In the genomic region with DNA sequence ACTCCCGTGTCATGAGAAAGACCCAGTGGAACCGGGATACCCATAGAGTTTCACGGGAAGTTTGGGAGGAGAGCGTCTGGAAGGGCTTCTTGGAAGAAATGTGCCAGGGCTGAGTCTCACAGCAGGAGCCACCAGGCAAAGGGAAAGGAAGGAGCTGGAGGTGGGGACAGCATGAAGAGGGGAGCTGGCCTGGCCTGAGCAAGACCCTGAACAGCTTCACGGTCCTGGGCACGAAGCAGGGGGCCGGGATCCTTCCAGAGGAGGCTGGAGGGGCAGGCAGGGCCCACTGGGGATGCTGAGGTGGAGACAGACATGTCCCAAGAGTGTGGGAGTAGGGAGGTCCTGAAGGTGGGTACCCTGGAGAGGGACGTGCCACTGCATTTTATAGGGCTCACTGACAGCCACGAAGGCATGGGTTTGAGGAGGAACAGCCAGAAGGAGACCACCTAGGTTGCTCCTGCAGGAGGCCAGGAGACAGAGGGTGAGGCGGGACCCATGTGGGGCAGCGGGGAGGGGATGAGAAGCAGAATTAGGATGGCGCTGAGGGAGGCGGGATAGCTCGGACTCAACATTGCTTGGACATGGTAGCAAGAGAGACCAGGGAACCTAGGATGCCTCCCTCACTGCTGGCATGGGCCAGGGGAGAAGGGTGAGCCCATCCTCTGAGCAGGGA, we compare ENCODE assay signal across 19 cellular contexts.
A peak's percentile ranks its signal among the peaks of the same experiment; 100 is the strongest.
DNase-seq lines count a peak whose midpoint lies in the region; ATAC-seq and TF ChIP-seq lines count a peak whose summit lies in the region.
"Had no signal": no experiment of that assay in that cellular context is flagged by ENCODE, and none has a peak within 500 bp of the region (broad histone marks: within the 10 kb centered on the region; RNA-seq: fewer than 3 reads in every experiment).

No MANE protein-coding gene starts in this region.

- H2BK15ac ChIP-seq in IMR-90 (ENCODE audit: low read depth, low read length) (no peak overlapping the region), neuronal stem cell (ENCODE audit: low read length) (peak overlapping the region; percentile 33)

- ATAC-seq in IMR-90 (ENCODE audit: low read depth) (no peak), GM18868 (IDR thresholded peaks at IDR 0.05; ENCODE audit: unreplicated experiment) (no peak)
- ATAC-seq in activated naive CD4-positive, alpha-beta T cell treated with anti-CD3 and anti-CD28 coated beads, Interleukin-2, amount 50 U/mL, for 72 hours = no peak
- ATAC-seq: body of pancreas; CD8-positive, alpha-beta T cell; SK-N-SH treated with all-trans-retinoic acid at 6 μM for 48 hours had no signal

- H3K4ac ChIP-seq in IMR-90 (ENCODE audit: low read depth, low read length) (no peak overlapping the region), neuronal stem cell (ENCODE audit: low read length) (no peak overlapping the region)

- no peak overlapping the region for H2BK12ac ChIP-seq in neuronal stem cell (ENCODE audit: low read length)

- no peak overlapping the region for H3K4me3 Mint-ChIP-seq in activated CD4-positive, alpha-beta T cell treated with anti-CD3 and anti-CD28 coated beads, Interleukin-2, amount 10 ng/mL, durations not matched to agents 7 days and 5 days
- H3K4me3 Mint-ChIP-seq: CD8-positive, alpha-beta T cell had no signal

- no peak overlapping the region for H2AK5ac ChIP-seq in IMR-90 (ENCODE audit: low read depth, low read length)
- no peak overlapping the region for H2AK5ac ChIP-seq in neuronal stem cell (ENCODE audit: low read depth, low read length)

- intact Hi-C loops in IMR-90 (cut with micrococcal nuclease) = loop anchor here (10.0 kb wide), 1 partner anchor 171 kb away; a partner anchor contains a TSS

- H3K79me1 ChIP-seq in IMR-90 (ENCODE audit: low read depth in 1 of 2, low read length in 2 of 2) (no peaks in the 10 kb centered on the region), neuronal stem cell (ENCODE audit: low read depth, low read length) (no peaks in the 10 kb centered on the region)

- no peak overlapping the region for H2AK9ac ChIP-seq in IMR-90 (replicated peaks; ENCODE audit: low read depth, low read length, poor library complexity)

- H2BK120ac ChIP-seq in IMR-90 (ENCODE audit: low read depth, low read length) (no peak overlapping the region), neuronal stem cell (ENCODE audit: low read depth, low read length) (no peak overlapping the region)

- H3K27me3 ChIP-seq in IMR-90 (ENCODE audit: control insufficient read depth, insufficient read depth, low read length) (peaks cover 6% of the 10 kb centered on the region; the same call in 1 of the 2 replicates), neuronal stem cell (ENCODE audit: control insufficient read depth in 3 of 3, insufficient read depth in 3 of 3, low read depth in 1 of 3, low read length in 3 of 3) (no peaks in the 10 kb centered on the region)
- H3K27me3 ChIP-seq: body of pancreas, tibial nerve had no signal

- H3K27ac Mint-ChIP-seq in activated CD4-positive, alpha-beta T cell treated with anti-CD3 and anti-CD28 coated beads, Interleukin-2, amount 10 ng/mL, durations not matched to agents 7 days and 5 days = peak overlapping the region; percentile 89
- peak overlapping the region; percentile 46 to 93 for H3K27ac Mint-ChIP-seq in activated naive CD4-positive, alpha-beta T cell treated with anti-CD3 and anti-CD28 coated beads, Interleukin-2, amount 50 U/mL, for 72 hours
- H3K27ac Mint-ChIP-seq: CD8-positive, alpha-beta T cell had no signal

- H3K9me1 ChIP-seq in IMR-90 (ENCODE audit: insufficient read depth, low read length) = no peaks in the 10 kb centered on the region

- H3K9me3 ChIP-seq in IMR-90 (ENCODE audit: control insufficient read depth, insufficient read depth, low read length) (peaks cover 6% of the 10 kb centered on the region; the same call in 1 of the 2 replicates), neuronal stem cell (replicated peaks in 1 of 2; ENCODE audit: control insufficient read depth in 2 of 2, insufficient read depth in 1 of 2, low read depth in 1 of 2, low read length in 2 of 2) (peaks cover 11 to 20% of the 10 kb centered on the region in 2 donors)

- H3K4me1 ChIP-seq in IMR-90 (ENCODE audit: control insufficient read depth, insufficient read depth, low read length) (peaks cover 3% of the 10 kb centered on the region), neuronal stem cell (ENCODE audit: control insufficient read depth in 2 of 2, insufficient read depth in 1 of 2, low read depth in 1 of 2, low read length in 2 of 2) (peaks cover 0 to 11% of the 10 kb centered on the region in 2 donors)

- H4K20me1 ChIP-seq in IMR-90 (ENCODE audit: insufficient read depth, low read length) = no peaks in the 10 kb centered on the region; the same call in 1 of the 2 replicates

- H3K4me1 Mint-ChIP-seq in activated CD4-positive, alpha-beta T cell treated with anti-CD3 and anti-CD28 coated beads, Interleukin-2, amount 10 ng/mL, durations not matched to agents 7 days and 5 days = peaks cover 48% of the 10 kb centered on the region

- H3K56ac ChIP-seq in IMR-90 (ENCODE audit: extremely low read depth, insufficient read depth, low read length) = no peak overlapping the region

- no peak for DNase-seq in activated CD4-positive, alpha-beta T cell treated with anti-CD3 and anti-CD28 coated beads, Interleukin-2, amount 10 ng/mL, durations not matched to agents 7 days and 5 days
- DNase-seq in activated CD4-positive, alpha-beta T cell treated with anti-CD3 and anti-CD28 coated beads for 48 hours = no peak
- no peak for DNase-seq in IMR-90
- no peak for DNase-seq in activated naive CD4-positive, alpha-beta T cell treated with anti-CD3 and anti-CD28 coated beads, Interleukin-2, amount 50 U/mL, for 72 hours (ENCODE audit: low spot score in 2 of 2)
- no peak for DNase-seq in neuronal stem cell (ENCODE audit: low spot score)
- DNase-seq in T-helper 9 cell = no peak
- DNase-seq in NCI-H2171 (lab: John Stamatoyannopoulos, UW) = no peak
- DNase-seq: activated effector memory CD4-positive, alpha-beta T cell treated with anti-CD3 and anti-CD28 coated beads, Interleukin-2, amount 50 U/mL, for 16 hours; body of pancreas; CD8-positive, alpha-beta T cell; kidney glomerular epithelial cell; mesendoderm; NCI-H146; NCI-H2227 treated with DMSO at 0.1 percent for 48 hours; stimulated activated CD4-positive, alpha-beta T cell treated with anti-CD3 and anti-CD28 coated beads, Interleukin-12 subunit alpha, Interleukin-12 subunit beta, amount 100 ng/mL, for 4 hours had no signal

- H3K4me3 ChIP-seq in IMR-90 (ENCODE audit: insufficient read depth, low read depth, low read length) (no peak overlapping the region), neuronal stem cell (ENCODE audit: low read length in 2 of 2) (no peak overlapping the region)
- H3K4me3 ChIP-seq: body of pancreas, coronary artery, tibial nerve had no signal

- no peak overlapping the region for H3K9ac ChIP-seq in IMR-90 (ENCODE audit: low read depth, low read length)
- no peak overlapping the region for H3K9ac ChIP-seq in neuronal stem cell (ENCODE audit: low read depth, low read length, poor library complexity)

- no peak for TF ChIP-seq CTCF in IMR-90 (conservative IDR thresholded peaks at IDR 0.05; ENCODE audit: low read depth, low read length)

- H4K91ac ChIP-seq in IMR-90 (ENCODE audit: insufficient read depth, low read depth, low read length) (no peak overlapping the region), neuronal stem cell (ENCODE audit: low read depth, low read length, poor library complexity) (no peak overlapping the region)

- H3K14ac ChIP-seq in IMR-90 (replicated peaks; ENCODE audit: low read depth, low read length) (no peak overlapping the region), neuronal stem cell (ENCODE audit: low read length) (no peak overlapping the region)

- H3K36me3 Mint-ChIP-seq in activated CD4-positive, alpha-beta T cell treated with anti-CD3 and anti-CD28 coated beads, Interleukin-2, amount 10 ng/mL, durations not matched to agents 7 days and 5 days (ENCODE audit: low read depth) = peaks cover 25% of the 10 kb centered on the region
- H3K36me3 Mint-ChIP-seq in activated naive CD4-positive, alpha-beta T cell treated with anti-CD3 and anti-CD28 coated beads, Interleukin-2, amount 50 U/mL, for 72 hours = peaks cover 25 to 54% of the 10 kb centered on the region in 2 donors
- H3K36me3 Mint-ChIP-seq: CD8-positive, alpha-beta T cell had no signal

- no peak for TF ChIP-seq RAD21 in IMR-90 (IDR thresholded peaks at IDR 0.05; ENCODE audit: low read length)

- dilution Hi-C loops in IMR-90 (cut with HindIII; ENCODE audit: low sequenced_read_pairs, unreplicated experiment) = no loop called here

- CTCF ChIA-PET in activated CD4-positive, alpha-beta T cell treated with anti-CD3 and anti-CD28 coated beads, Interleukin-2, amount 10 ng/mL, durations not matched to agents 7 days and 5 days (lab: Charles Lee) = interaction anchor here (1.1 to 2.1 kb wide), 3 partner anchors 12 to 24 kb away, joined by 4 to 9 read pairs (median 4); no protein-coding TSS in a partner anchor
- CTCF ChIA-PET in IMR-90 (lab: Yijun Ruan, JAX) = no interaction called here

- H2BK20ac ChIP-seq in IMR-90 (ENCODE audit: low read depth, low read length) = no peak overlapping the region

- H2BK5ac ChIP-seq in IMR-90 (ENCODE audit: low read depth, low read length, poor library complexity, severe bottlenecking) (no peak overlapping the region), neuronal stem cell (ENCODE audit: low read length) (no peak overlapping the region)

- in situ Hi-C loops in IMR-90 (cut with MboI; ENCODE audit: low sequenced_read_pairs) = no loop called here

- H3K23ac ChIP-seq in IMR-90 (ENCODE audit: low read depth, low read length) (no peak overlapping the region), neuronal stem cell (ENCODE audit: low read depth, low read length, poor library complexity) (no peak overlapping the region)

- H3K18ac ChIP-seq in IMR-90 (ENCODE audit: low read depth, low read length) (no peak overlapping the region), neuronal stem cell (ENCODE audit: low read length) (peak overlapping the region; percentile 17)

- peaks cover 31% of the 10 kb centered on the region for H3K9me3 Mint-ChIP-seq in activated CD4-positive, alpha-beta T cell treated with anti-CD3 and anti-CD28 coated beads, Interleukin-2, amount 10 ng/mL, durations not matched to agents 7 days and 5 days
- H3K9me3 Mint-ChIP-seq in activated naive CD4-positive, alpha-beta T cell treated with anti-CD3 and anti-CD28 coated beads, Interleukin-2, amount 50 U/mL, for 72 hours = peaks cover 16 to 22% of the 10 kb centered on the region in 2 donors

- H3K27ac ChIP-seq in IMR-90 (ENCODE audit: insufficient read depth, low read length) (no peak overlapping the region), neuronal stem cell (replicated peaks; ENCODE audit: low read length) (no peak overlapping the region)
- H3K27ac ChIP-seq: body of pancreas, coronary artery, tibial nerve had no signal

- H4K8ac ChIP-seq in IMR-90 (ENCODE audit: low read depth in 2 of 2, low read length in 2 of 2) (no peak overlapping the region), neuronal stem cell (ENCODE audit: low read depth, low read length) (no peak overlapping the region)

- H3K4me2 ChIP-seq in IMR-90 (ENCODE audit: low read depth, low read length) (no peak overlapping the region), neuronal stem cell (ENCODE audit: insufficient read depth, low read length, poor library complexity, severe bottlenecking) (no peak overlapping the region)

- WGBS in IMR-90 (ENCODE audit: extremely low coverage in 2 of 2, insufficient read length in 1 of 2), 2 experiments = 88% methylated on average over 11 of the region's 14 CpGs; no CpG with 5 or more reads in 1 of the 2 experiments
- WGBS in neuronal stem cell (ENCODE audit: extremely low coverage in 2 of 2, insufficient read length in 2 of 2, insufficient replicate concordance in 1 of 2), 2 donors = no CpG with 5 or more reads among the region's 14 CpGs

- H3K36me3 ChIP-seq in IMR-90 (ENCODE audit: control insufficient read depth, insufficient read depth, low read length) (no peaks in the 10 kb centered on the region), neuronal stem cell (replicated peaks in 1 of 2; ENCODE audit: control insufficient read depth in 2 of 2, insufficient read depth in 2 of 2, low read length in 2 of 2) (no peaks in the 10 kb centered on the region)
- H3K36me3 ChIP-seq: tibial nerve had no signal

- TF ChIP-seq POLR2A in IMR-90 (IDR thresholded peaks at IDR 0.05; ENCODE audit: low read depth, low read length) = no peak

- H4K5ac ChIP-seq in IMR-90 (ENCODE audit: low read depth, low read length) = no peak overlapping the region

- peak overlapping the region; percentile 33 for H2AFZ ChIP-seq in IMR-90 (replicated peaks; ENCODE audit: low read length, poor library complexity)
- H2AFZ ChIP-seq in neuronal stem cell (ENCODE audit: low read length) = no peak overlapping the region

- no peaks in the 10 kb centered on the region for H3K27me3 Mint-ChIP-seq in activated CD4-positive, alpha-beta T cell treated with anti-CD3 and anti-CD28 coated beads, Interleukin-2, amount 10 ng/mL, durations not matched to agents 7 days and 5 days

- POLR2A ChIA-PET in activated CD4-positive, alpha-beta T cell treated with anti-CD3 and anti-CD28 coated beads, Interleukin-2, amount 10 ng/mL, durations not matched to agents 7 days and 5 days (lab: Charles Lee) = no interaction called here
- POLR2A ChIA-PET in IMR-90 (lab: Charles Lee; ENCODE audit: unreplicated experiment) = no interaction called here

- BruUV-seq in IMR-90 (replicated peaks; lab: Mats Ljungman, UMichigan) = no TSS peak
